ENCODE assay signal across 18 cellular contexts in genomic region chr2:110107092-110108079, GRCh38. TPM values are rescaled to one million over a fixed set of nuclear protein-coding genes. Genes with fewer than 3 reads are reported as not detected.
DNase-seq lines count a peak whose midpoint lies in the region; TF ChIP-seq lines count a peak whose summit lies in the region.
"Had no signal": no experiment of that assay in that cellular context is flagged by ENCODE, and none has a peak within 500 bp of the region (broad histone marks: within the 10 kb centered on the region; RNA-seq: fewer than 3 reads in every experiment).

No MANE protein-coding gene starts in this region.

- no peaks in the 10 kb centered on the region for H4K20me1 ChIP-seq in GM23248 (ENCODE audit: insufficient read depth)

- DNase-seq in GM23248: peak; percentile 18
- DNase-seq in Peyer's patch: peak in 1 of 3 donors; percentile 73
- peak; percentile 42 for DNase-seq in esophagus muscularis mucosa (ENCODE audit: extremely low spot score)
- no peak for DNase-seq in NCI-H1436 (lab: John Stamatoyannopoulos, UW)
- no peak for DNase-seq in activated CD4-positive, alpha-beta T cell treated with anti-CD3 and anti-CD28 coated beads for 4 hours
- DNase-seq in GF-D8 (lab: John Stamatoyannopoulos, UW): no peak
- DNase-seq in cortex of kidney (lab: John Stamatoyannopoulos, UW): no peak
- DNase-seq: activated CD4-positive, alpha-beta memory T cell treated with anti-CD3 and anti-CD28 coated beads for 36 hours; activated T-cell treated with anti-CD3 and anti-CD28 coated beads, Interleukin-2, amount 50 U/mL, for 4 hours; left cardiac atrium; NCI-H2081; NCI-H526 treated with DMSO at 0.1 percent for 48 hours; ovary; sigmoid colon; stimulated activated CD4-positive, alpha-beta T cell treated with anti-CD3 and anti-CD28 coated beads, Interleukin-2, amount 100 ng/mL, for 24 hours had no signal

- H3K36me3 Mint-ChIP-seq in nephron (ENCODE audit: low read depth): peaks cover 3% of the 10 kb centered on the region
- H3K36me3 Mint-ChIP-seq: activated CD4-positive, alpha-beta memory T cell treated with anti-CD3 and anti-CD28 coated beads for 36 hours; activated naive CD4-positive, alpha-beta T cell treated with anti-CD3 and anti-CD28 coated beads, Interleukin-2, amount 50 U/mL, for 24 hours; IgD-negative memory B cell had no signal

- intact Hi-C loops in esophagus muscularis mucosa (cut with DNase I): no loop called here

- peaks cover 37% of the 10 kb centered on the region for H3K9me3 Mint-ChIP-seq in nephron
- H3K9me3 Mint-ChIP-seq: activated CD4-positive, alpha-beta memory T cell treated with anti-CD3 and anti-CD28 coated beads for 36 hours; activated naive CD4-positive, alpha-beta T cell treated with anti-CD3 and anti-CD28 coated beads, Interleukin-2, amount 50 U/mL, for 24 hours; activated T-cell treated with anti-CD3 and anti-CD28 coated beads, Interleukin-2, amount 50 U/mL, for 4 hours had no signal

- H3K4me3 Mint-ChIP-seq in nephron: no peak overlapping the region
- H3K4me3 Mint-ChIP-seq: activated CD4-positive, alpha-beta memory T cell treated with anti-CD3 and anti-CD28 coated beads for 36 hours; activated naive CD4-positive, alpha-beta T cell treated with anti-CD3 and anti-CD28 coated beads, Interleukin-2, amount 50 U/mL, for 24 hours; activated T-cell treated with anti-CD3 and anti-CD28 coated beads, Interleukin-2, amount 50 U/mL, for 4 hours; IgD-negative memory B cell had no signal

- peaks cover 31% of the 10 kb centered on the region for H3K27me3 Mint-ChIP-seq in nephron (ENCODE audit: low read depth)

- H3K9me3 ChIP-seq in GM23248 (ENCODE audit: low read depth) (no peaks in the 10 kb centered on the region), Peyer's patch (no peaks in the 10 kb centered on the region), esophagus muscularis mucosa (no peaks in the 10 kb centered on the region)
- H3K9me3 ChIP-seq: ovary, sigmoid colon had no signal

- H3K4me1 Mint-ChIP-seq in nephron: peaks cover 14% of the 10 kb centered on the region
- H3K4me1 Mint-ChIP-seq: IgD-negative memory B cell had no signal

- H3K4me2 ChIP-seq in GM23248 (ENCODE audit: unreplicated experiment): no peak overlapping the region

- no peaks in the 10 kb centered on the region for H3K9me2 ChIP-seq in GM23248 (ENCODE audit: insufficient read depth)

- peaks cover 63% of the 10 kb centered on the region for H3K79me2 ChIP-seq in GM23248 (ENCODE audit: insufficient read depth)

- TF ChIP-seq POLR2A in Peyer's patch (IDR thresholded peaks at IDR 0.05) (peak; percentile 40 to 95), esophagus muscularis mucosa (IDR thresholded peaks at IDR 0.05; ENCODE audit: low read depth) (no peak)

- TF ChIP-seq CTCF in Peyer's patch (IDR thresholded peaks at IDR 0.05) (peak in 1 of 6 experiments; percentile 4), esophagus muscularis mucosa (IDR thresholded peaks at IDR 0.05) (no peak), nephron (IDR thresholded peaks at IDR 0.05; ENCODE audit: unreplicated experiment in 3 of 3) (no peak)

- WGBS in GM23248 (ENCODE audit: low coverage in 1 of 2, low lambda C conversion rate in 2 of 2, missing lambda C conversion rate in 2 of 2), 2 experiments: 93 to 97% methylated on average over 3 of the region's 3 CpGs
- 93% methylated on average over 3 of the region's 3 CpGs for WGBS in esophagus muscularis mucosa

- H3K36me3 ChIP-seq in GM23248 (ENCODE audit: low read depth) (no peaks in the 10 kb centered on the region), Peyer's patch (peaks cover 0 to 4% (median 0%) of the 10 kb centered on the region in 3 donors), esophagus muscularis mucosa (no peaks in the 10 kb centered on the region)
- H3K36me3 ChIP-seq: ovary, sigmoid colon had no signal

- H3K27me3 ChIP-seq in GM23248 (replicated peaks; ENCODE audit: insufficient read depth) (no peaks in the 10 kb centered on the region), Peyer's patch (no peaks in the 10 kb centered on the region), esophagus muscularis mucosa (peaks cover 0 to 29% (median 0%) of the 10 kb centered on the region in 4 donors)
- H3K27me3 ChIP-seq: ovary had no signal

- peaks cover 49% of the 10 kb centered on the region for H3F3A ChIP-seq in GM23248 (ENCODE audit: insufficient read depth)

- H3K9ac ChIP-seq in GM23248: no peak overlapping the region

- in situ Hi-C loops in GM23248 (cut with MboI): no loop called here

- no peak for TF ChIP-seq EP300 in esophagus muscularis mucosa (IDR thresholded peaks at IDR 0.05)

- H2AFZ ChIP-seq in GM23248: no peak overlapping the region

- H3K4me3 ChIP-seq in GM23248 (no peak overlapping the region), Peyer's patch (peak overlapping the region in 2 of 4 donors; percentile 18 to 39), esophagus muscularis mucosa (no peak overlapping the region)
- H3K4me3 ChIP-seq: ovary, sigmoid colon had no signal

- H3K4me1 ChIP-seq in GM23248 (ENCODE audit: insufficient read depth) (peaks cover 40% of the 10 kb centered on the region), Peyer's patch (peaks cover 0 to 44% (median 7%) of the 10 kb centered on the region in 4 donors), esophagus muscularis mucosa (peaks cover 0 to 14% (median 8%) of the 10 kb centered on the region in 4 donors)
- H3K4me1 ChIP-seq: sigmoid colon had no signal

- H3K27ac ChIP-seq in GM23248 (peak overlapping the region; percentile 68), Peyer's patch (peak overlapping the region in 3 of 4 donors; percentile 84 to 97 (median 85)), esophagus muscularis mucosa (replicated peaks in 1 of 4) (no peak overlapping the region)
- H3K27ac ChIP-seq: ovary had no signal

- peak overlapping the region; percentile 13 to 58 (median 39) for H3K27ac Mint-ChIP-seq in nephron
- H3K27ac Mint-ChIP-seq: activated CD4-positive, alpha-beta memory T cell treated with anti-CD3 and anti-CD28 coated beads for 36 hours; activated naive CD4-positive, alpha-beta T cell treated with anti-CD3 and anti-CD28 coated beads, Interleukin-2, amount 50 U/mL, for 24 hours; IgD-negative memory B cell had no signal

RNA-seq across cellular contexts. Expression of gene MALL, which starts 8.2 kb away (rescaled TPM):
- total RNA-seq in GM23248 (2014; rRNA removed; shearing (Covaris generic)): 42.1 and 43.7 TPM in 2 replicates
- polyA plus RNA-seq in GM23248 (2016; fragmentation: Nextera tagmentation; extraction: Ambion mirVana): 61.6 and 68.5 TPM in 2 replicates
- 100 to 1,000 TPM in 3 of 4 donors, 10 to 100 TPM in 1; 40.4 to 814 (median 603) TPM for total RNA-seq in Peyer's patch
- 10 to 100 TPM in 3 of 4 donors, 1 to 10 TPM in 1; 5.0 to 20.4 (median 18.1) TPM for total RNA-seq in esophagus muscularis mucosa
- polyA plus RNA-seq: IgD-negative memory B cell had no signal

Comparison
In these comparisons a context has a peak if more than half of its experiments do, and no peak if none do; other contexts are left out.
1. DNase-seq: peak in GM23248 (single experiment) and esophagus muscularis mucosa (single experiment); none in NCI-H1436 (single experiment), activated CD4-positive, alpha-beta T cell treated with anti-CD3 and anti-CD28 coated beads for 4 hours (0 of 2), GF-D8 (single experiment) and cortex of kidney (single experiment).
2. H3K27ac ChIP-seq: peak in GM23248 (single experiment) and Peyer's patch (3 of 4); none in esophagus muscularis mucosa (0 of 4).